12 cellular contexts compared by ENCODE assay signal in genomic region chr10:82742478-82742877, GRCh38.
DNase-seq lines count a peak whose midpoint lies in the region; TF ChIP-seq lines count a peak whose summit lies in the region.
"Had no signal": no experiment of that assay in that cellular context is flagged by ENCODE, and none has a peak within 500 bp of the region (broad histone marks: within the 10 kb centered on the region; RNA-seq: fewer than 3 reads in every experiment).

No MANE protein-coding gene starts in this region.

- POLR2A ChIA-PET in CD4-positive, alpha-beta memory T cell (lab: Charles Lee; ENCODE audit: partially characterized antibody) = no interaction called here

- CTCF ChIA-PET in CD4-positive, alpha-beta memory T cell (lab: Charles Lee; ENCODE audit: partially characterized antibody) = no interaction called here

- peak; percentile 93 for DNase-seq in HT1080 (ENCODE audit: low read depth)
- DNase-seq in SW480 (ENCODE audit: low spot score) = peak; percentile 21
- DNase-seq in fibroblast of the aortic adventitia (ENCODE audit: low read depth) = peak; percentile 20
- peak; percentile 34 for DNase-seq in stomach
- DNase-seq in hypothalamus (lab: John Stamatoyannopoulos, UW) = no peak
- DNase-seq in T-helper 1 cell = no peak
- no peak for DNase-seq in CD4-positive, alpha-beta memory T cell
- DNase-seq: activated CD4-positive, alpha-beta T cell treated with anti-CD3 and anti-CD28 coated beads, Interleukin-2, amount 50 U/mL, for 48 hours; effector CD8-positive, alpha-beta T cell; NCI-H2171 treated with DMSO at 0.1 percent for 48 hours; stimulated activated CD4-positive, alpha-beta T cell treated with anti-CD3 and anti-CD28 coated beads, Interleukin-2, amount 100 ng/mL, for 48 hours had no signal

- no peaks in the 10 kb centered on the region for H3K27me3 Mint-ChIP-seq in CD4-positive, alpha-beta memory T cell
- H3K27me3 Mint-ChIP-seq: activated naive CD4-positive, alpha-beta T cell treated with anti-CD3 and anti-CD28 coated beads, Interleukin-2, amount 50 U/mL, for 24 hours had no signal

- no peaks in the 10 kb centered on the region for H3K27me3 ChIP-seq in stomach
- H3K27me3 ChIP-seq in CD4-positive, alpha-beta memory T cell (ENCODE audit: insufficient read depth, low read length) = no peaks in the 10 kb centered on the region

- TF ChIP-seq CTCF in fibroblast of the aortic adventitia (IDR thresholded peaks at IDR 0.05; ENCODE audit: insufficient read depth, low read length) (no peak), stomach (IDR thresholded peaks at IDR 0.05) (no peak)

- no peak for TF ChIP-seq POLR2A in stomach (IDR thresholded peaks at IDR 0.05)

- H3K4me3 ChIP-seq in fibroblast of the aortic adventitia (ENCODE audit: low read depth, low read length) (no peak overlapping the region), stomach (no peak overlapping the region)
- no peak overlapping the region for H3K4me3 ChIP-seq in CD4-positive, alpha-beta memory T cell (ENCODE audit: low read length in 2 of 2)

- H3K9me3 Mint-ChIP-seq in CD4-positive, alpha-beta memory T cell = peaks cover 0 to 4% (median 0%) of the 10 kb centered on the region in 8 donors
- H3K9me3 Mint-ChIP-seq: activated naive CD4-positive, alpha-beta T cell treated with anti-CD3 and anti-CD28 coated beads, Interleukin-2, amount 50 U/mL, for 24 hours had no signal

- no peaks in the 10 kb centered on the region for H3K4me1 Mint-ChIP-seq in CD4-positive, alpha-beta memory T cell
- H3K4me1 Mint-ChIP-seq: activated naive CD4-positive, alpha-beta T cell treated with anti-CD3 and anti-CD28 coated beads, Interleukin-2, amount 50 U/mL, for 24 hours had no signal

- intact Hi-C loops in stomach (cut with DNase I; ENCODE audit: low total_unique reads) = no loop called here
- intact Hi-C loops in CD4-positive, alpha-beta memory T cell (cut with micrococcal nuclease) = no loop called here

- no peak overlapping the region for H3K27ac Mint-ChIP-seq in CD4-positive, alpha-beta memory T cell
- H3K27ac Mint-ChIP-seq: activated naive CD4-positive, alpha-beta T cell treated with anti-CD3 and anti-CD28 coated beads, Interleukin-2, amount 50 U/mL, for 24 hours had no signal

- H3K27ac ChIP-seq in stomach = no peak overlapping the region
- H3K27ac ChIP-seq in CD4-positive, alpha-beta memory T cell (ENCODE audit: low read depth, low read length) = no peak overlapping the region

- H3K36me3 ChIP-seq in stomach = no peaks in the 10 kb centered on the region
- H3K36me3 ChIP-seq in CD4-positive, alpha-beta memory T cell (ENCODE audit: insufficient read depth, low read length) = no peaks in the 10 kb centered on the region

- 35 to 51% (median 43%) methylated on average over 4 of the region's 4 CpGs for WGBS in stomach, 5 donors

- H3K4me3 Mint-ChIP-seq in CD4-positive, alpha-beta memory T cell = no peak overlapping the region
- H3K4me3 Mint-ChIP-seq: activated naive CD4-positive, alpha-beta T cell treated with anti-CD3 and anti-CD28 coated beads, Interleukin-2, amount 50 U/mL, for 24 hours had no signal

- TF ChIP-seq EP300 in stomach (IDR thresholded peaks at IDR 0.05) = no peak

- no peaks in the 10 kb centered on the region for H3K9me3 ChIP-seq in stomach
- H3K9me3 ChIP-seq in CD4-positive, alpha-beta memory T cell (ENCODE audit: control insufficient read depth in 1 of 2, low read length in 2 of 2) = no peaks in the 10 kb centered on the region

- H3K4me1 ChIP-seq in stomach = peaks cover 0 to 14% (median 7%) of the 10 kb centered on the region in 4 donors
- H3K4me1 ChIP-seq in CD4-positive, alpha-beta memory T cell (ENCODE audit: insufficient read depth, low read length) = no peaks in the 10 kb centered on the region

- no peaks in the 10 kb centered on the region for H3K36me3 Mint-ChIP-seq in CD4-positive, alpha-beta memory T cell
- H3K36me3 Mint-ChIP-seq: activated naive CD4-positive, alpha-beta T cell treated with anti-CD3 and anti-CD28 coated beads, Interleukin-2, amount 50 U/mL, for 24 hours had no signal

Comparison
In these comparisons a context has a peak if more than half of its experiments do, and no peak if none do; other contexts are left out.
1. DNase-seq: peak in HT1080 (single experiment), SW480 (single experiment), fibroblast of the aortic adventitia (single experiment) and stomach (single experiment); none in hypothalamus (0 of 51), T-helper 1 cell (0 of 5) and CD4-positive, alpha-beta memory T cell (0 of 5).